ENCODE assay signal across 21 cellular contexts in the genomic region with DNA sequence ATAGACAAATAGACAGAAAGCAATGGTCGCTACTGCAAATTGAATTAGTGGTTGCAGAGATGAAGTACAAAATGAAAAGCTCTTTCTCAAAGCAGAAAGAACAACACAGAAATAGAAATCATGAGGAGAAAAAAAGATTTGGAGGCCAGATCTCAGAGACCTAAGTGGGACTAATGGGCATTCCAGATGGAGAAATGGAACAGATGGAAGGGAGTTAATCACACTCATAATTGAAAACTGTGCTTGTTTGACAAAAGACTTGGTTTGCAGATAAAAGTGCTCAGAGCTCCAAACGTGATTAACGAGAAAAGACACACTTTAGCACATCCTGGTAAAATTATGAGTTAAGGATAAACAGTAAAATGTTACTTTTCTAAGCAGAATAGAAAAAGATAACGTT. TPM values are rescaled to one million over a fixed set of nuclear protein-coding genes. Genes with fewer than 3 reads are reported as not detected.
DNase-seq lines count a peak whose midpoint lies in the region; ATAC-seq, FAIRE-seq and TF ChIP-seq lines count a peak whose summit lies in the region.
"Had no signal": no experiment of that assay in that cellular context is flagged by ENCODE, and none has a peak within 500 bp of the region (broad histone marks: within the 10 kb centered on the region; RNA-seq: fewer than 3 reads in every experiment).

No MANE protein-coding gene starts in this region.

- H3K4me1 Mint-ChIP-seq in nephron progenitor cell = no peaks in the 10 kb centered on the region
- H3K4me1 Mint-ChIP-seq: H9, T-helper 17 cell had no signal

- no peaks in the 10 kb centered on the region for H3K27me3 Mint-ChIP-seq in nephron progenitor cell (ENCODE audit: low read depth, poor library complexity)
- H3K27me3 Mint-ChIP-seq: T-helper 17 cell had no signal

- peak overlapping the region; percentile 6 for H3K27ac Mint-ChIP-seq in nephron progenitor cell
- H3K27ac Mint-ChIP-seq: H9, HFFc6 had no signal

- TF ChIP-seq CTCF in nephron progenitor cell (IDR thresholded peaks at IDR 0.05) = no peak

- no peaks in the 10 kb centered on the region for H3K36me3 Mint-ChIP-seq in nephron progenitor cell (ENCODE audit: low read depth)

- in situ Hi-C loops in G401 (cut with HindIII; ENCODE audit: low sequenced_read_pairs) = no loop called here

- peaks cover 14% of the 10 kb centered on the region for H3K9me3 Mint-ChIP-seq in nephron progenitor cell

- intact Hi-C loops in posterior cingulate gyrus (cut with DNase I) = no loop called here

- DNase-seq in G401 (ENCODE audit: low spot score) = peak; percentile 17
- peak; percentile 26 to 75 for DNase-seq in NCI-H446 (lab: John Stamatoyannopoulos, UW)
- DNase-seq in SK-N-DZ (ENCODE audit: low spot score) = peak; percentile 81
- no peak for DNase-seq in nephron progenitor cell
- no peak for DNase-seq in posterior cingulate gyrus
- no peak for DNase-seq in urothelium cell line (ENCODE audit: low spot score)
- DNase-seq: DMS79, H9, HFFc6, MG63, NCI-H1417, NCI-H187 treated with DMSO at 0.1 percent for 48 hours, NCI-H510A, OCI-M1, SW 1271, T-helper 17 cell had no signal

- no peak overlapping the region for H3K4me3 Mint-ChIP-seq in nephron progenitor cell
- H3K4me3 Mint-ChIP-seq: H9, HFFc6, T-helper 17 cell had no signal

- FAIRE-seq in urothelium cell line (lab: Jason Lieb, UNC) = no peak
- FAIRE-seq: A204.1, D721Med, K562 had no signal

- ATAC-seq in GM18858 (IDR thresholded peaks at IDR 0.05; ENCODE audit: unreplicated experiment) = no peak
- ATAC-seq: K562, Right ventricle myocardium inferior, T-helper 17 cell had no signal

RNA-seq across cellular contexts. Expression of a gene that starts 58.1 kb away (rescaled TPM):
- total RNA-seq in G401 (2014; rRNA removed; shearing (Covaris generic)) = 82.2 and 105 TPM in 2 replicates
- polyA plus RNA-seq in SK-N-DZ (2014; cell fraction: cytosol; rRNA removed) = 134 and 155 TPM in 2 replicates
- 58.4 and 99.2 TPM in 2 replicates for polyA plus RNA-seq in SK-N-DZ (2014; cell fraction: nucleus; rRNA removed)

Comparison
In these comparisons a context has a peak if more than half of its experiments do, and no peak if none do; other contexts are left out.
1. DNase-seq: peak in G401 (single experiment), NCI-H446 (2 of 2) and SK-N-DZ (single experiment); none in nephron progenitor cell (single experiment), posterior cingulate gyrus (0 of 10) and urothelium cell line (single experiment).